ENCODE assay signal across 8 cellular contexts in genomic region chr15:65790692-65791334, GRCh38. TPM values are rescaled to one million over a fixed set of nuclear protein-coding genes. Genes with fewer than 3 reads are reported as not detected.
A peak's percentile ranks its signal among the peaks of the same experiment; 100 is the strongest.
DNase-seq lines count a peak whose midpoint lies in the region; ATAC-seq and TF ChIP-seq lines count a peak whose summit lies in the region.

No MANE protein-coding gene starts in this region.

- ATAC-seq in stimulated activated naive CD8-positive, alpha-beta T cell treated with anti-CD3 and anti-CD28 coated beads, Interleukin-15, Interleukin-2, amounts not matched to agents 100 U/mL and 50 U/mL, for 24 hours = no peak
- no peak for ATAC-seq in HG03442 (IDR thresholded peaks at IDR 0.05; ENCODE audit: unreplicated experiment)

- no peaks in the 10 kb centered on the region for H3K27me3 Mint-ChIP-seq in stimulated activated naive CD8-positive, alpha-beta T cell treated with anti-CD3 and anti-CD28 coated beads, Interleukin-15, Interleukin-2, amounts not matched to agents 100 ng/mL and 50 ng/mL, for 24 hours
- H3K27me3 Mint-ChIP-seq in neural crest cell (ENCODE audit: low read depth) = no peaks in the 10 kb centered on the region

- no peaks in the 10 kb centered on the region for H3K9me3 Mint-ChIP-seq in stimulated activated naive CD8-positive, alpha-beta T cell treated with anti-CD3 and anti-CD28 coated beads, Interleukin-15, Interleukin-2, amounts not matched to agents 100 ng/mL and 50 ng/mL, for 24 hours
- no peaks in the 10 kb centered on the region for H3K9me3 Mint-ChIP-seq in neural crest cell

- H3K4me3 Mint-ChIP-seq in stimulated activated naive CD8-positive, alpha-beta T cell treated with anti-CD3 and anti-CD28 coated beads, Interleukin-15, Interleukin-2, amounts not matched to agents 100 ng/mL and 50 ng/mL, for 24 hours = peak overlapping the region; percentile 89
- H3K4me3 Mint-ChIP-seq in neural crest cell = peak overlapping the region; percentile 85

- H3K4me1 Mint-ChIP-seq in stimulated activated naive CD8-positive, alpha-beta T cell treated with anti-CD3 and anti-CD28 coated beads, Interleukin-15, Interleukin-2, amounts not matched to agents 100 ng/mL and 50 ng/mL, for 24 hours (ENCODE audit: low read depth) = peaks cover 71% of the 10 kb centered on the region
- peaks cover 20% of the 10 kb centered on the region for H3K4me1 Mint-ChIP-seq in neural crest cell

- H3K36me3 Mint-ChIP-seq in stimulated activated naive CD8-positive, alpha-beta T cell treated with anti-CD3 and anti-CD28 coated beads, Interleukin-15, Interleukin-2, amounts not matched to agents 100 ng/mL and 50 ng/mL, for 24 hours (ENCODE audit: low read depth) = peaks cover 12% of the 10 kb centered on the region
- H3K36me3 Mint-ChIP-seq in neural crest cell (ENCODE audit: low read depth) = no peaks in the 10 kb centered on the region

- peak overlapping the region; percentile 82 for H3K4me3 ChIP-seq in epithelial cell of esophagus (ENCODE audit: low read length)

- H3K27ac Mint-ChIP-seq in stimulated activated naive CD8-positive, alpha-beta T cell treated with anti-CD3 and anti-CD28 coated beads, Interleukin-15, Interleukin-2, amounts not matched to agents 100 ng/mL and 50 ng/mL, for 24 hours = peak overlapping the region; percentile 72
- H3K27ac Mint-ChIP-seq in neural crest cell (ENCODE audit: unreplicated experiment) = no peak overlapping the region

- peak; percentile 4 for TF ChIP-seq CTCF in epithelial cell of esophagus (IDR thresholded peaks at IDR 0.05; ENCODE audit: insufficient read depth, low read depth, low read length, missing control alignments)
- peak; percentile 23 for TF ChIP-seq CTCF in neural crest cell (conservative IDR thresholded peaks at IDR 0.05)

- no peak for DNase-seq in stimulated activated naive CD8-positive, alpha-beta T cell treated with anti-CD3 and anti-CD28 coated beads, Interleukin-15, Interleukin-2, amounts not matched to agents 100 U/mL and 50 U/mL, for 24 hours
- DNase-seq in SIG-M5 (lab: John Stamatoyannopoulos, UW) (peak; percentile 14), epithelial cell of esophagus (ENCODE audit: low read depth) (peak; percentile 25), neural crest cell (ENCODE audit: low read depth, low spot score) (no peak), NCI-H146 treated with DMSO at 0.1 percent for 48 hours (lab: John Stamatoyannopoulos, UW; ENCODE audit: unreplicated experiment) (no peak)
- no peak for DNase-seq in stimulated activated CD4-positive, alpha-beta T cell treated with anti-CD3 and anti-CD28 coated beads, Interleukin-12 subunit alpha, Interleukin-12 subunit beta, amount 100 ng/mL, for 4 hours

RNA-seq across cellular contexts. Expression of gene DENND4A, which starts 1.3 kb away (rescaled TPM):
- 9.1 and 11.2 TPM in 2 replicates for total RNA-seq in neural crest cell

Comparison
In these comparisons a context has a peak if more than half of its experiments do, and no peak if none do; other contexts are left out.
1. DNase-seq: peak in SIG-M5 (single experiment) and epithelial cell of esophagus (single experiment); none in stimulated activated naive CD8-positive, alpha-beta T cell treated with anti-CD3 and anti-CD28 coated beads, Interleukin-15, Interleukin-2, amounts not matched to agents 100 U/mL and 50 U/mL, for 24 hours (single experiment), neural crest cell (single experiment), stimulated activated CD4-positive, alpha-beta T cell treated with anti-CD3 and anti-CD28 coated beads, Interleukin-12 subunit alpha, Interleukin-12 subunit beta, amount 100 ng/mL, for 4 hours (single experiment) and NCI-H146 treated with DMSO at 0.1 percent for 48 hours (single experiment).